1 cellular context compared by ENCODE assay signal in the genomic region with DNA sequence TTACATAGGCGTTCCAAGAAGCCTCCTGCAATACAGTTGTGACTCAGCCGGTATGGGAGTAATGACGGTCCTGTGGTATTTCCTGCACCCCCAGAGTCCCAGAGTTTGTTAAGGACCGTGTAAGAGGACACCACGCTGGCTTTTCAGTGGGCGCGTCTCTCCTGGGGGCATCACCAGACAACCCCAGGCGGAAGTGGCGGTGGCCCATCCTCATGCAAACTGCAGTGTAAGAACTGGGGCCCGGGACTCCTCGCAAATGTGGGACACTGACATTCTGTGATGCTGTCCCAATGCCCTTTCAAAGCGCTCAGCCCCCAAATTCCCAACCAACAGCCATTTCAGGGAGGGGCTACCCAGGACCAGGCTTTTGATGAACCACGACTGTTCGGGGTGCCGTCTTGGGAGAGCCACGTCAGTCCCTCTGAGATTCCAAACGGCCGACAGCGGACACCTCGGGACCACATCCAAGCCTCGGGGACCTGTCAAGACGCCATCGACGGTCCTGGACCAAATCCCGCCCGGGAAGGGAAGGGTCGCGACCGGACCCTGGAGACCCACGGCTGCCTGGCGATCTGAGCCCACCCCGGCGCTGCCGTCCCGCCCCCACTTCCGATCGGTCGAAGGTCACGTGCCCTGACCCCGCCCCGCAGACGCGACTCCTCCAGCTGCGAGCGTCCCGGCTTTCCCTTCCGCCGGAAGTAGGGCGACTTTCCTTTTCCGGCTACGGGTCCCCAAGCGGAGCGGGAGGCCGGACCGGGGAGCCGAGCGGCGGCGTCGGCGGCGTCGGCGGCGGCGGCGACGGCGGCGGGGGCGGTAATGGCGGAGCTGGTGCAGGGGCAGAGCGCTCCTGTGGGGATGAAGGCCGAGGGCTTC.
TF ChIP-seq lines count a peak whose summit lies in the region.

A gene with protein sequence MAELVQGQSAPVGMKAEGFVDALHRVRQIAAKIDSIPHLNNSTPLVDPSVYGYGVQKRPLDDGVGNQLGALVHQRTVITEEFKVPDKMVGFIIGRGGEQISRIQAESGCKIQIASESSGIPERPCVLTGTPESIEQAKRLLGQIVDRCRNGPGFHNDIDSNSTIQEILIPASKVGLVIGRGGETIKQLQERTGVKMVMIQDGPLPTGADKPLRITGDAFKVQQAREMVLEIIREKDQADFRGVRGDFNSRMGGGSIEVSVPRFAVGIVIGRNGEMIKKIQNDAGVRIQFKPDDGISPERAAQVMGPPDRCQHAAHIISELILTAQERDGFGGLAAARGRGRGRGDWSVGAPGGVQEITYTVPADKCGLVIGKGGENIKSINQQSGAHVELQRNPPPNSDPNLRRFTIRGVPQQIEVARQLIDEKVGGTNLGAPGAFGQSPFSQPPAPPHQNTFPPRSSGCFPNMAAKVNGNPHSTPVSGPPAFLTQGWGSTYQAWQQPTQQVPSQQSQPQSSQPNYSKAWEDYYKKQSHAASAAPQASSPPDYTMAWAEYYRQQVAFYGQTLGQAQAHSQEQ (plus strand): TSS at position 713 of the 873 bp plus-strand sequence. CDS start 104 bp downstream, at position 817.

TF ChIP-seq in HEK293, 187 proteins besides CTCF, POLR2A, EP300 and RAD21 (continued from another document and continues in another):
- TF ChIP-seq, protein P1, sequence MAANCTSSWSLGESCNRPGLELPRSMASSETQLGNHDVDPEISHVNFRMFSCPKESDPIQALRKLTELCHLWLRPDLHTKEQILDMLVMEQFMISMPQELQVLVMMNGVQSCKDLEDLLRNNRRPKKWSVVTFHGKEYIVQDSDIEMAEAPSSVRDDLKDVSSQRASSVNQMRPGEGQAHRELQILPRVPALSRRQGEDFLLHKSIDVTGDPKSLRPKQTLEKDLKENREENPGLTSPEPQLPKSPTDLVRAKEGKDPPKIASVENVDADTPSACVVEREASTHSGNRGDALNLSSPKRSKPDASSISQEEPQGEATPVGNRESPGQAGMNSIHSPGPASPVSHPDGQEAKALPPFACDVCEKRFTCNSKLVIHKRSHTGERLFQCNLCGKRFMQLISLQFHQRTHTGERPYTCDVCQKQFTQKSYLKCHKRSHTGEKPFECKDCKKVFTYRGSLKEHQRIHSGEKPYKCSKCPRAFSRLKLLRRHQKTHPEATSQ (tag by site-specific recombination; IDR thresholded peaks at IDR 0.05), result no peak
- TF ChIP-seq ZBTB21 (tag by site-specific recombination; IDR thresholded peaks at IDR 0.05) (no peak), KLF9 (tag by site-specific recombination; IDR thresholded peaks at IDR 0.05; ENCODE audit: low read depth) (peak; percentile 89), WT1 (tag by site-specific recombination; IDR thresholded peaks at IDR 0.05) (no peak; the same call in 1 of the 2 replicates), EGR2 (tag by site-specific recombination; IDR thresholded peaks at IDR 0.05; ENCODE audit: low read depth) (peak; percentile 29; the same call in 1 of the 2 replicates), ZNF529 (tag by site-specific recombination; IDR thresholded peaks at IDR 0.05; ENCODE audit: insufficient replicate concordance) (no peak), KLF7 (tag by site-specific recombination; IDR thresholded peaks at IDR 0.05; ENCODE audit: borderline replicate concordance) (0 out of 2 replicates have a peak, but pooled peaks have one; percentile 49), ZNF560 (tag by site-specific recombination; IDR thresholded peaks at IDR 0.05; ENCODE audit: borderline replicate concordance) (no peak), ZNF138 (tag by site-specific recombination; IDR thresholded peaks at IDR 0.05; ENCODE audit: borderline replicate concordance) (no peak), ZNF837 (tag by site-specific recombination; IDR thresholded peaks at IDR 0.05) (no peak), BCL11A (tag by site-specific recombination; IDR thresholded peaks at IDR 0.05; ENCODE audit: low read depth) (no peak), ZNF292 (tag by site-specific recombination; IDR thresholded peaks at IDR 0.05; ENCODE audit: borderline replicate concordance, low read depth) (no peak), ZNF211 (tag by site-specific recombination; IDR thresholded peaks at IDR 0.05; ENCODE audit: low read depth) (no peak), ZNF777 (tag by site-specific recombination; IDR thresholded peaks at IDR 0.05; ENCODE audit: borderline replicate concordance) (peak; percentile 40; the same call in 1 of the 2 replicates), ZNF473 (tag by site-specific recombination; IDR thresholded peaks at IDR 0.05) (no peak), ZNF664 (tag by site-specific recombination; IDR thresholded peaks at IDR 0.05) (no peak), REPIN1 (tag by site-specific recombination; IDR thresholded peaks at IDR 0.05; ENCODE audit: low read depth) (no peak), ZNF274 (IDR thresholded peaks at IDR 0.05; ENCODE audit: low read length) (no peak), ZNF274 (tag by site-specific recombination; IDR thresholded peaks at IDR 0.05; ENCODE audit: borderline replicate concordance) (no peak), ZNF677 (tag by site-specific recombination; IDR thresholded peaks at IDR 0.05) (no peak), ZBTB7A (tag by site-specific recombination; IDR thresholded peaks at IDR 0.05; ENCODE audit: low read depth) (peak; percentile 68; the same call in 1 of the 2 replicates), ZNF324 (tag by site-specific recombination; IDR thresholded peaks at IDR 0.05) (no peak), ZNF768 (tag by site-specific recombination; IDR thresholded peaks at IDR 0.05) (no peak), ZFP37 (tag by site-specific recombination; IDR thresholded peaks at IDR 0.05) (peak; percentile 31; the same call in 1 of the 2 replicates), ZNF521 (tag by site-specific recombination; IDR thresholded peaks at IDR 0.05) (no peak), ZNF175 (tag by site-specific recombination; IDR thresholded peaks at IDR 0.05) (no peak), GLIS1 (tag by site-specific recombination; IDR thresholded peaks at IDR 0.05) (peak; percentile 90)
- TF ChIP-seq, protein P2, sequence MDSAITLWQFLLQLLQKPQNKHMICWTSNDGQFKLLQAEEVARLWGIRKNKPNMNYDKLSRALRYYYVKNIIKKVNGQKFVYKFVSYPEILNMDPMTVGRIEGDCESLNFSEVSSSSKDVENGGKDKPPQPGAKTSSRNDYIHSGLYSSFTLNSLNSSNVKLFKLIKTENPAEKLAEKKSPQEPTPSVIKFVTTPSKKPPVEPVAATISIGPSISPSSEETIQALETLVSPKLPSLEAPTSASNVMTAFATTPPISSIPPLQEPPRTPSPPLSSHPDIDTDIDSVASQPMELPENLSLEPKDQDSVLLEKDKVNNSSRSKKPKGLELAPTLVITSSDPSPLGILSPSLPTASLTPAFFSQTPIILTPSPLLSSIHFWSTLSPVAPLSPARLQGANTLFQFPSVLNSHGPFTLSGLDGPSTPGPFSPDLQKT (IDR thresholded peaks at IDR 0.05; ENCODE audit: borderline replicate concordance, low read depth, low read length), result peak; percentile 23; the same call in 1 of the 2 replicates
- TF ChIP-seq, protein P3, sequence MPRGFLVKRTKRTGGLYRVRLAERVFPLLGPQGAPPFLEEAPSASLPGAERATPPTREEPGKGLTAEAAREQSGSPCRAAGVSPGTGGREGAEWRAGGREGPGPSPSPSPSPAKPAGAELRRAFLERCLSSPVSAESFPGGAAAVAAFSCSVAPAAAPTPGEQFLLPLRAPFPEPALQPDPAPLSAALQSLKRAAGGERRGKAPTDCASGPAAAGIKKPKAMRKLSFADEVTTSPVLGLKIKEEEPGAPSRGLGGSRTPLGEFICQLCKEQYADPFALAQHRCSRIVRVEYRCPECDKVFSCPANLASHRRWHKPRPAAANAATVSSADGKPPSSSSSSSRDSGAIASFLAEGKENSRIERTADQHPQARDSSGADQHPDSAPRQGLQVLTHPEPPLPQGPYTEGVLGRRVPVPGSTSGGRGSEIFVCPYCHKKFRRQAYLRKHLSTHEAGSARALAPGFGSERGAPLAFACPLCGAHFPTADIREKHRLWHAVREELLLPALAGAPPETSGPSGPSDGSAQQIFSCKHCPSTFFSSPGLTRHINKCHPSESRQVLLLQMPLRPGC (tag by site-specific recombination; IDR thresholded peaks at IDR 0.05), result no peak; the same call in 1 of the 2 replicates
- TF ChIP-seq, protein P4, sequence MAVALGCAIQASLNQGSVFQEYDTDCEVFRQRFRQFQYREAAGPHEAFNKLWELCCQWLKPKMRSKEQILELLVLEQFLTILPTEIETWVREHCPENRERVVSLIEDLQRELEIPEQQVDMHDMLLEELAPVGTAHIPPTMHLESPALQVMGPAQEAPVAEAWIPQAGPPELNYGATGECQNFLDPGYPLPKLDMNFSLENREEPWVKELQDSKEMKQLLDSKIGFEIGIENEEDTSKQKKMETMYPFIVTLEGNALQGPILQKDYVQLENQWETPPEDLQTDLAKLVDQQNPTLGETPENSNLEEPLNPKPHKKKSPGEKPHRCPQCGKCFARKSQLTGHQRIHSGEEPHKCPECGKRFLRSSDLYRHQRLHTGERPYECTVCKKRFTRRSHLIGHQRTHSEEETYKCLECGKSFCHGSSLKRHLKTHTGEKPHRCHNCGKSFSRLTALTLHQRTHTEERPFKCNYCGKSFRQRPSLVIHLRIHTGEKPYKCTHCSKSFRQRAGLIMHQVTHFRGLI (tag by site-specific recombination; IDR thresholded peaks at IDR 0.05), result no peak
- TF ChIP-seq, protein P5, sequence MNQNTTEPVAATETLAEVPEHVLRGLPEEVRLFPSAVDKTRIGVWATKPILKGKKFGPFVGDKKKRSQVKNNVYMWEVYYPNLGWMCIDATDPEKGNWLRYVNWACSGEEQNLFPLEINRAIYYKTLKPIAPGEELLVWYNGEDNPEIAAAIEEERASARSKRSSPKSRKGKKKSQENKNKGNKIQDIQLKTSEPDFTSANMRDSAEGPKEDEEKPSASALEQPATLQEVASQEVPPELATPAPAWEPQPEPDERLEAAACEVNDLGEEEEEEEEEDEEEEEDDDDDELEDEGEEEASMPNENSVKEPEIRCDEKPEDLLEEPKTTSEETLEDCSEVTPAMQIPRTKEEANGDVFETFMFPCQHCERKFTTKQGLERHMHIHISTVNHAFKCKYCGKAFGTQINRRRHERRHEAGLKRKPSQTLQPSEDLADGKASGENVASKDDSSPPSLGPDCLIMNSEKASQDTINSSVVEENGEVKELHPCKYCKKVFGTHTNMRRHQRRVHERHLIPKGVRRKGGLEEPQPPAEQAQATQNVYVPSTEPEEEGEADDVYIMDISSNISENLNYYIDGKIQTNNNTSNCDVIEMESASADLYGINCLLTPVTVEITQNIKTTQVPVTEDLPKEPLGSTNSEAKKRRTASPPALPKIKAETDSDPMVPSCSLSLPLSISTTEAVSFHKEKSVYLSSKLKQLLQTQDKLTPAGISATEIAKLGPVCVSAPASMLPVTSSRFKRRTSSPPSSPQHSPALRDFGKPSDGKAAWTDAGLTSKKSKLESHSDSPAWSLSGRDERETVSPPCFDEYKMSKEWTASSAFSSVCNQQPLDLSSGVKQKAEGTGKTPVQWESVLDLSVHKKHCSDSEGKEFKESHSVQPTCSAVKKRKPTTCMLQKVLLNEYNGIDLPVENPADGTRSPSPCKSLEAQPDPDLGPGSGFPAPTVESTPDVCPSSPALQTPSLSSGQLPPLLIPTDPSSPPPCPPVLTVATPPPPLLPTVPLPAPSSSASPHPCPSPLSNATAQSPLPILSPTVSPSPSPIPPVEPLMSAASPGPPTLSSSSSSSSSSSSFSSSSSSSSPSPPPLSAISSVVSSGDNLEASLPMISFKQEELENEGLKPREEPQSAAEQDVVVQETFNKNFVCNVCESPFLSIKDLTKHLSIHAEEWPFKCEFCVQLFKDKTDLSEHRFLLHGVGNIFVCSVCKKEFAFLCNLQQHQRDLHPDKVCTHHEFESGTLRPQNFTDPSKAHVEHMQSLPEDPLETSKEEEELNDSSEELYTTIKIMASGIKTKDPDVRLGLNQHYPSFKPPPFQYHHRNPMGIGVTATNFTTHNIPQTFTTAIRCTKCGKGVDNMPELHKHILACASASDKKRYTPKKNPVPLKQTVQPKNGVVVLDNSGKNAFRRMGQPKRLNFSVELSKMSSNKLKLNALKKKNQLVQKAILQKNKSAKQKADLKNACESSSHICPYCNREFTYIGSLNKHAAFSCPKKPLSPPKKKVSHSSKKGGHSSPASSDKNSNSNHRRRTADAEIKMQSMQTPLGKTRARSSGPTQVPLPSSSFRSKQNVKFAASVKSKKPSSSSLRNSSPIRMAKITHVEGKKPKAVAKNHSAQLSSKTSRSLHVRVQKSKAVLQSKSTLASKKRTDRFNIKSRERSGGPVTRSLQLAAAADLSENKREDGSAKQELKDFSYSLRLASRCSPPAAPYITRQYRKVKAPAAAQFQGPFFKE (tag by site-specific recombination; IDR thresholded peaks at IDR 0.05; ENCODE audit: borderline replicate concordance), result no peak
- TF ChIP-seq, protein P6, sequence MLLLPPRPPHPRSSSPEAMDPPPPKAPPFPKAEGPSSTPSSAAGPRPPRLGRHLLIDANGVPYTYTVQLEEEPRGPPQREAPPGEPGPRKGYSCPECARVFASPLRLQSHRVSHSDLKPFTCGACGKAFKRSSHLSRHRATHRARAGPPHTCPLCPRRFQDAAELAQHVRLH (tag by site-specific recombination; IDR thresholded peaks at IDR 0.05), result peak; percentile 36; the same call in 1 of the 2 replicates
- TF ChIP-seq, protein P7, sequence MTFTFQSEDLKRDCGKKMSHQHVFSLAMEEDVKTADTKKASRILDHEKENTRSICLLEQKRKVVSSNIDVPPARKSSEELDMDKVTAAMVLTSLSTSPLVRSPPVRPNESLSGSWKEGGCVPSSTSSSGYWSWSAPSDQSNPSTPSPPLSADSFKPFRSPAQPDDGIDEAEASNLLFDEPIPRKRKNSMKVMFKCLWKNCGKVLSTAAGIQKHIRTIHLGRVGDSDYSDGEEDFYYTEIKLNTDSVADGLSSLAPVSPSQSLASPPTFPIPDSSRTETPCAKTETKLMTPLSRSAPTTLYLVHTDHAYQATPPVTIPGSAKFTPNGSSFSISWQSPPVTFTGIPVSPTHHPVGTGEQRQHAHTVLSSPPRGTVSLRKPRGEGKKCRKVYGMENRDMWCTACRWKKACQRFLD (tag by site-specific recombination; IDR thresholded peaks at IDR 0.05), result no peak
- TF ChIP-seq, protein P8, sequence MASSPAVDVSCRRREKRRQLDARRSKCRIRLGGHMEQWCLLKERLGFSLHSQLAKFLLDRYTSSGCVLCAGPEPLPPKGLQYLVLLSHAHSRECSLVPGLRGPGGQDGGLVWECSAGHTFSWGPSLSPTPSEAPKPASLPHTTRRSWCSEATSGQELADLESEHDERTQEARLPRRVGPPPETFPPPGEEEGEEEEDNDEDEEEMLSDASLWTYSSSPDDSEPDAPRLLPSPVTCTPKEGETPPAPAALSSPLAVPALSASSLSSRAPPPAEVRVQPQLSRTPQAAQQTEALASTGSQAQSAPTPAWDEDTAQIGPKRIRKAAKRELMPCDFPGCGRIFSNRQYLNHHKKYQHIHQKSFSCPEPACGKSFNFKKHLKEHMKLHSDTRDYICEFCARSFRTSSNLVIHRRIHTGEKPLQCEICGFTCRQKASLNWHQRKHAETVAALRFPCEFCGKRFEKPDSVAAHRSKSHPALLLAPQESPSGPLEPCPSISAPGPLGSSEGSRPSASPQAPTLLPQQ (tag by site-specific recombination; IDR thresholded peaks at IDR 0.05), result peak; percentile 50
- TF ChIP-seq, protein P9, sequence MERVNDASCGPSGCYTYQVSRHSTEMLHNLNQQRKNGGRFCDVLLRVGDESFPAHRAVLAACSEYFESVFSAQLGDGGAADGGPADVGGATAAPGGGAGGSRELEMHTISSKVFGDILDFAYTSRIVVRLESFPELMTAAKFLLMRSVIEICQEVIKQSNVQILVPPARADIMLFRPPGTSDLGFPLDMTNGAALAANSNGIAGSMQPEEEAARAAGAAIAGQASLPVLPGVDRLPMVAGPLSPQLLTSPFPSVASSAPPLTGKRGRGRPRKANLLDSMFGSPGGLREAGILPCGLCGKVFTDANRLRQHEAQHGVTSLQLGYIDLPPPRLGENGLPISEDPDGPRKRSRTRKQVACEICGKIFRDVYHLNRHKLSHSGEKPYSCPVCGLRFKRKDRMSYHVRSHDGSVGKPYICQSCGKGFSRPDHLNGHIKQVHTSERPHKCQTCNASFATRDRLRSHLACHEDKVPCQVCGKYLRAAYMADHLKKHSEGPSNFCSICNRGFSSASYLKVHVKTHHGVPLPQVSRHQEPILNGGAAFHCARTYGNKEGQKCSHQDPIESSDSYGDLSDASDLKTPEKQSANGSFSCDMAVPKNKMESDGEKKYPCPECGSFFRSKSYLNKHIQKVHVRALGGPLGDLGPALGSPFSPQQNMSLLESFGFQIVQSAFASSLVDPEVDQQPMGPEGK (tag by site-specific recombination; IDR thresholded peaks at IDR 0.05), result peak; percentile 98
